Comparison of ENCODE assay signal across 15 cellular contexts in the genomic region with DNA sequence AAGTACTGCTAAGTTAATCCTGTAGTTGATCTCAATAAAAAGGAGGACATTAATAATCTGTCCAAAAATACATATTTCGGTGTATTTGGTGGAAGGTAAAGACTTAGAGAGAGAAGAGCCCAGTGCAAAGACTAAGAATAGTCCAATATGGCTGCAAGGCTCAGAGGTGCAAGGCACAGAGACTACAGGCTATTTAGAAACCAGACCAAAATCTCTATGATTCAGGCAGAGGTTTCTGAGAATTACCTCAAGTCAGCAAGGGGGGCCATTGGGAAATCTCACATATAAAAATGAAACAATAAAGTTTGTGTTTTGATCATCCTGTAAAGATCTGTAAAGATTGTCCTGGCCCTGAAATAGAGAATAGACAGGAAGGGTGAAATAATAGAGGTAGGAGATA.
A peak's percentile ranks its signal among the peaks of the same experiment; 100 is the strongest.
DNase-seq lines count a peak whose midpoint lies in the region; ATAC-seq and TF ChIP-seq lines count a peak whose summit lies in the region.
"Had no signal": no experiment of that assay in that cellular context is flagged by ENCODE, and none has a peak within 500 bp of the region (broad histone marks: within the 10 kb centered on the region; RNA-seq: fewer than 3 reads in every experiment).

No MANE protein-coding gene starts in this region.

- H2AFZ ChIP-seq in DND-41 (ENCODE audit: low read depth, low read length), result no peak overlapping the region
- H2AFZ ChIP-seq: PC-9 had no signal

- H3K4me1 ChIP-seq in DND-41 (ENCODE audit: insufficient read depth, low read length), result peaks cover 22% of the 10 kb centered on the region
- peaks cover 0 to 2% (median 0%) of the 10 kb centered on the region in 4 donors for H3K4me1 ChIP-seq in transverse colon
- H3K4me1 ChIP-seq: BE2C had no signal

- TF ChIP-seq EP300 in transverse colon (IDR thresholded peaks at IDR 0.05; ENCODE audit: low read depth), result no peak

- H3K9me3 Mint-ChIP-seq in activated naive CD4-positive, alpha-beta T cell treated with anti-CD3 and anti-CD28 coated beads for 36 hours, result peaks cover 15% of the 10 kb centered on the region
- H3K9me3 Mint-ChIP-seq in activated naive CD4-positive, alpha-beta T cell treated with anti-CD3 and anti-CD28 coated beads, Interleukin-2, amount 10 ng/mL, durations not matched to agents 7 days and 5 days, result peaks cover 28% of the 10 kb centered on the region
- peaks cover 26% of the 10 kb centered on the region for H3K9me3 Mint-ChIP-seq in activated T-helper 2 cell treated with anti-CD3 and anti-CD28 coated beads, Interferon-gamma antibody, Interleukin-2, Interleukin-4, amounts not matched to agents 10 μg/mL and 5 μg/mL and 100 μg/mL, durations not matched to agents 14 hours and 24 hours and 36 hours

- intact Hi-C loops in activated naive CD4-positive, alpha-beta T cell treated with anti-CD3 and anti-CD28 coated beads for 36 hours (cut with micrococcal nuclease), result loop anchor here (10.0 kb wide), 2 partner anchors 365 to 575 kb away; no protein-coding TSS in a partner anchor
- intact Hi-C loops in activated T-helper 2 cell treated with anti-CD3 and anti-CD28 coated beads, Interferon-gamma antibody, Interleukin-2, Interleukin-4, amounts not matched to agents 10 μg/mL and 5 μg/mL and 100 μg/mL, durations not matched to agents 14 hours and 24 hours and 36 hours (cut with micrococcal nuclease), result loop anchor here (10.0 kb wide), 3 partner anchors 125 to 665 kb away; no protein-coding TSS in a partner anchor
- intact Hi-C loops in transverse colon (cut with DNase I; ENCODE audit: low total_unique reads), result no loop called here

- peaks cover 88% of the 10 kb centered on the region for H3K4me1 Mint-ChIP-seq in activated naive CD4-positive, alpha-beta T cell treated with anti-CD3 and anti-CD28 coated beads for 36 hours (ENCODE audit: low read depth)
- peaks cover 53% of the 10 kb centered on the region for H3K4me1 Mint-ChIP-seq in activated naive CD4-positive, alpha-beta T cell treated with anti-CD3 and anti-CD28 coated beads, Interleukin-2, amount 10 ng/mL, durations not matched to agents 7 days and 5 days
- H3K4me1 Mint-ChIP-seq in activated T-helper 2 cell treated with anti-CD3 and anti-CD28 coated beads, Interferon-gamma antibody, Interleukin-2, Interleukin-4, amounts not matched to agents 10 μg/mL and 5 μg/mL and 100 μg/mL, durations not matched to agents 14 hours and 24 hours and 36 hours (ENCODE audit: low read depth), result peaks cover 34% of the 10 kb centered on the region

- no peak overlapping the region for H3K4me3 ChIP-seq in DND-41 (ENCODE audit: low read depth in 1 of 2, low read length in 2 of 2)
- no peak overlapping the region for H3K4me3 ChIP-seq in transverse colon
- H3K4me3 ChIP-seq: PC-9 had no signal

- H3K27me3 ChIP-seq in DND-41 (ENCODE audit: insufficient read depth, low read length, poor library complexity), result no peaks in the 10 kb centered on the region
- H3K27me3 ChIP-seq in transverse colon, result no peaks in the 10 kb centered on the region
- H3K27me3 ChIP-seq: BE2C had no signal

- H3K36me3 Mint-ChIP-seq in activated naive CD4-positive, alpha-beta T cell treated with anti-CD3 and anti-CD28 coated beads for 36 hours (ENCODE audit: low read depth), result peaks cover 89% of the 10 kb centered on the region
- peaks cover 76% of the 10 kb centered on the region for H3K36me3 Mint-ChIP-seq in activated naive CD4-positive, alpha-beta T cell treated with anti-CD3 and anti-CD28 coated beads, Interleukin-2, amount 10 ng/mL, durations not matched to agents 7 days and 5 days
- H3K36me3 Mint-ChIP-seq in activated T-helper 2 cell treated with anti-CD3 and anti-CD28 coated beads, Interferon-gamma antibody, Interleukin-2, Interleukin-4, amounts not matched to agents 10 μg/mL and 5 μg/mL and 100 μg/mL, durations not matched to agents 14 hours and 24 hours and 36 hours (ENCODE audit: low read depth), result peaks cover 78% of the 10 kb centered on the region

- no peak overlapping the region for H3K4me3 Mint-ChIP-seq in activated naive CD4-positive, alpha-beta T cell treated with anti-CD3 and anti-CD28 coated beads for 36 hours
- H3K4me3 Mint-ChIP-seq in activated naive CD4-positive, alpha-beta T cell treated with anti-CD3 and anti-CD28 coated beads, Interleukin-2, amount 10 ng/mL, durations not matched to agents 7 days and 5 days, result no peak overlapping the region
- H3K4me3 Mint-ChIP-seq in activated T-helper 2 cell treated with anti-CD3 and anti-CD28 coated beads, Interferon-gamma antibody, Interleukin-2, Interleukin-4, amounts not matched to agents 10 μg/mL and 5 μg/mL and 100 μg/mL, durations not matched to agents 14 hours and 24 hours and 36 hours (ENCODE audit: low read depth), result no peak overlapping the region

- TF ChIP-seq CTCF in DND-41 (IDR thresholded peaks at IDR 0.05; ENCODE audit: borderline replicate concordance, extremely low read depth, low read length, poor library complexity, severe bottlenecking), result no peak
- no peak for TF ChIP-seq CTCF in transverse colon (IDR thresholded peaks at IDR 0.05)

- TF ChIP-seq POLR2A in transverse colon (IDR thresholded peaks at IDR 0.05), result no peak

- peaks cover 65% of the 10 kb centered on the region for H3K79me2 ChIP-seq in DND-41 (ENCODE audit: insufficient read depth, low read length)

- H3K36me3 ChIP-seq in DND-41 (ENCODE audit: insufficient read depth, low read length), result peaks cover 68% of the 10 kb centered on the region
- no peaks in the 10 kb centered on the region for H3K36me3 ChIP-seq in transverse colon
- H3K36me3 ChIP-seq: BE2C had no signal

- in situ Hi-C loops in transverse colon (cut with MboI; ENCODE audit: low pct_ligation_motif_present in 1 of 4, low pct_unique_long_range_greater_than_20kb in 1 of 4, low sequenced_read_pairs in 3 of 4), result no loop called here

- 0 to 86% methylated on average over 1 of the region's 1 CpG for WGBS in transverse colon (ENCODE audit: low coverage in 1 of 2), 2 donors

- H3K9ac ChIP-seq in DND-41 (ENCODE audit: low read depth, low read length), result no peak overlapping the region

- H3K9me3 ChIP-seq in DND-41 (ENCODE audit: insufficient read depth, low read length, severe bottlenecking) (no peaks in the 10 kb centered on the region), transverse colon (no peaks in the 10 kb centered on the region)
- H3K9me3 ChIP-seq: BE2C had no signal

- no peaks in the 10 kb centered on the region for H3K27me3 Mint-ChIP-seq in activated naive CD4-positive, alpha-beta T cell treated with anti-CD3 and anti-CD28 coated beads for 36 hours (ENCODE audit: low read depth)
- no peaks in the 10 kb centered on the region for H3K27me3 Mint-ChIP-seq in activated naive CD4-positive, alpha-beta T cell treated with anti-CD3 and anti-CD28 coated beads, Interleukin-2, amount 10 ng/mL, durations not matched to agents 7 days and 5 days
- H3K27me3 Mint-ChIP-seq in activated T-helper 2 cell treated with anti-CD3 and anti-CD28 coated beads, Interferon-gamma antibody, Interleukin-2, Interleukin-4, amounts not matched to agents 10 μg/mL and 5 μg/mL and 100 μg/mL, durations not matched to agents 14 hours and 24 hours and 36 hours (ENCODE audit: low read depth), result no peaks in the 10 kb centered on the region

- peak; percentile 23 for DNase-seq in activated naive CD4-positive, alpha-beta T cell treated with anti-CD3 and anti-CD28 coated beads for 36 hours
- no peak for DNase-seq in activated naive CD4-positive, alpha-beta T cell treated with anti-CD3 and anti-CD28 coated beads, Interleukin-2, amount 10 ng/mL, durations not matched to agents 7 days and 5 days
- no peak for DNase-seq in DND-41
- no peak for DNase-seq in activated T-helper 2 cell treated with anti-CD3 and anti-CD28 coated beads, Interferon-gamma antibody, Interleukin-2, Interleukin-4, amounts not matched to agents 10 μg/mL and 5 μg/mL and 100 μg/mL, durations not matched to agents 14 hours and 24 hours and 36 hours (ENCODE audit: low spot score)
- DNase-seq in stimulated activated naive CD8-positive, alpha-beta T cell treated with anti-CD3 and anti-CD28 coated beads, Interleukin-15, Interleukin-2, amounts not matched to agents 100 U/mL and 50 U/mL, for 24 hours, result no peak
- no peak for DNase-seq in transverse colon
- no peak for DNase-seq in cerebellum (ENCODE audit: low spot score)
- DNase-seq: BE2C, DMS153, KG1, NCI-H1092, NCI-H187, NCI-H446 treated with DMSO at 0.1 percent for 48 hours, NCI-H748 treated with DMSO at 0.1 percent for 48 hours, PC-9 had no signal

- H3K4me2 ChIP-seq in DND-41 (ENCODE audit: insufficient read depth, low read length), result no peak overlapping the region
- H3K4me2 ChIP-seq: PC-9 had no signal

- H3K27ac Mint-ChIP-seq in activated naive CD4-positive, alpha-beta T cell treated with anti-CD3 and anti-CD28 coated beads for 36 hours, result peak overlapping the region; percentile 85
- H3K27ac Mint-ChIP-seq in activated naive CD4-positive, alpha-beta T cell treated with anti-CD3 and anti-CD28 coated beads, Interleukin-2, amount 10 ng/mL, durations not matched to agents 7 days and 5 days, result no peak overlapping the region
- H3K27ac Mint-ChIP-seq in activated T-helper 2 cell treated with anti-CD3 and anti-CD28 coated beads, Interferon-gamma antibody, Interleukin-2, Interleukin-4, amounts not matched to agents 10 μg/mL and 5 μg/mL and 100 μg/mL, durations not matched to agents 14 hours and 24 hours and 36 hours, result peak overlapping the region; percentile 53

- H3K27ac ChIP-seq in DND-41 (ENCODE audit: low read length), result no peak overlapping the region
- no peak overlapping the region for H3K27ac ChIP-seq in transverse colon
- H3K27ac ChIP-seq: PC-9 had no signal

- ATAC-seq in DND-41 (ENCODE audit: insufficient read depth, low read depth), result 0 out of 3 replicates have a peak, but pooled peaks have one; percentile 39
- peak; percentile 17 for ATAC-seq in stimulated activated naive CD8-positive, alpha-beta T cell treated with anti-CD3 and anti-CD28 coated beads, Interleukin-15, Interleukin-2, amounts not matched to agents 100 U/mL and 50 U/mL, for 24 hours

- H4K20me1 ChIP-seq in DND-41 (ENCODE audit: insufficient read depth, low read length), result no peaks in the 10 kb centered on the region

- CTCF ChIA-PET in activated naive CD4-positive, alpha-beta T cell treated with anti-CD3 and anti-CD28 coated beads for 36 hours (lab: Charles Lee), result no interaction called here
- CTCF ChIA-PET in activated naive CD4-positive, alpha-beta T cell treated with anti-CD3 and anti-CD28 coated beads, Interleukin-2, amount 10 ng/mL, durations not matched to agents 7 days and 5 days (lab: Charles Lee), result no interaction called here
